Comparison of ENCODE assay signal across 17 cellular contexts in the genomic region with DNA sequence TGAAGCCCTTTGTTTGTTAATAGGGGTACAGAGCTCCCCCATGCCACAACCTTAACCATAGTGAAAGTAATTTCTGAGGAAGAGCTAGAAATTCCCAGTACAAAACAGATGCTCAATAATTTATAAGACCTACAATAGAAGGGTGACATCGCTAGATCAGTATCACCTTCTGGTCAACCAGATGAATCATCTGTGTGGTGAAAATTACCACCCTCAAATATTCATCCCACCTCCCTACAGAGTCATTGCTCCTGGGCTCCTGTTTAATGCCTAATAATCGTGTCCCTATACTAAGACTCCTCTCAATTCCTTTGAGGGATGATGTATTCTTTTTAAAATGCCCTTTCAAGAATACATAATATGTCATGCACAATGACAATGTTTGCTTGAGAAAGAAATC. TPM values are rescaled to one million over a fixed set of nuclear protein-coding genes. Genes with fewer than 3 reads are reported as not detected.
DNase-seq lines count a peak whose midpoint lies in the region; ATAC-seq and TF ChIP-seq lines count a peak whose summit lies in the region.
"Had no signal": no experiment of that assay in that cellular context is flagged by ENCODE, and none has a peak within 500 bp of the region (broad histone marks: within the 10 kb centered on the region; RNA-seq: fewer than 3 reads in every experiment).

No MANE protein-coding gene starts in this region.

- peaks cover 2% of the 10 kb centered on the region; the same call in 1 of the 2 replicates for H3K27me3 ChIP-seq in BE2C
- H3K27me3 ChIP-seq: SJSA1 had no signal

- H3K27me3 Mint-ChIP-seq in activated T-helper 17 cell treated with anti-CD3 and anti-CD28 coated beads, Interleukin-2, amount 50 U/mL, for 72 hours = peaks cover 9% of the 10 kb centered on the region
- peaks cover 10% of the 10 kb centered on the region for H3K27me3 Mint-ChIP-seq in activated CD8-positive, alpha-beta T cell treated with anti-CD3 and anti-CD28 coated beads for 36 hours

- CTCF ChIA-PET in activated CD8-positive, alpha-beta T cell treated with anti-CD3 and anti-CD28 coated beads for 36 hours (lab: Charles Lee) = no interaction called here

- intact Hi-C loops in activated CD8-positive, alpha-beta T cell treated with anti-CD3 and anti-CD28 coated beads for 36 hours (cut with micrococcal nuclease) = no loop called here

- POLR2A ChIA-PET in activated CD8-positive, alpha-beta T cell treated with anti-CD3 and anti-CD28 coated beads for 36 hours (lab: Charles Lee) = no interaction called here

- no peak overlapping the region for H3K4me3 ChIP-seq in BE2C (ENCODE audit: low read depth, low read length)
- H3K4me3 ChIP-seq: mucosa of descending colon, SJSA1 had no signal

- no peaks in the 10 kb centered on the region for H3K4me1 Mint-ChIP-seq in activated T-helper 17 cell treated with anti-CD3 and anti-CD28 coated beads, Interleukin-2, amount 50 U/mL, for 72 hours
- no peaks in the 10 kb centered on the region for H3K4me1 Mint-ChIP-seq in activated CD8-positive, alpha-beta T cell treated with anti-CD3 and anti-CD28 coated beads for 36 hours (ENCODE audit: low read depth)
- H3K4me1 Mint-ChIP-seq: activated naive CD8-positive, alpha-beta T cell treated with anti-CD3 and anti-CD28 coated beads for 36 hours had no signal

- H3K4me3 Mint-ChIP-seq in activated T-helper 17 cell treated with anti-CD3 and anti-CD28 coated beads, Interleukin-2, amount 50 U/mL, for 72 hours = no peak overlapping the region
- no peak overlapping the region for H3K4me3 Mint-ChIP-seq in activated CD8-positive, alpha-beta T cell treated with anti-CD3 and anti-CD28 coated beads for 36 hours
- H3K4me3 Mint-ChIP-seq: activated naive CD8-positive, alpha-beta T cell treated with anti-CD3 and anti-CD28 coated beads for 36 hours; activated T-cell treated with anti-CD3 and anti-CD28 coated beads, Interleukin-2, amount 50 U/mL, for 4 hours had no signal

- no peak overlapping the region for H3K27ac Mint-ChIP-seq in activated T-helper 17 cell treated with anti-CD3 and anti-CD28 coated beads, Interleukin-2, amount 50 U/mL, for 72 hours
- no peak overlapping the region for H3K27ac Mint-ChIP-seq in activated CD8-positive, alpha-beta T cell treated with anti-CD3 and anti-CD28 coated beads for 36 hours
- H3K27ac Mint-ChIP-seq: activated naive CD8-positive, alpha-beta T cell treated with anti-CD3 and anti-CD28 coated beads for 36 hours had no signal

- in situ Hi-C loops in ACHN (cut with HindIII; ENCODE audit: low pct_ligation_motif_present, low pct_unique_long_range_greater_than_20kb, low sequenced_read_pairs) = no loop called here

- H3K9me3 Mint-ChIP-seq in activated T-helper 17 cell treated with anti-CD3 and anti-CD28 coated beads, Interleukin-2, amount 50 U/mL, for 72 hours = no peaks in the 10 kb centered on the region
- H3K9me3 Mint-ChIP-seq in activated CD8-positive, alpha-beta T cell treated with anti-CD3 and anti-CD28 coated beads for 36 hours = no peaks in the 10 kb centered on the region
- H3K9me3 Mint-ChIP-seq: activated naive CD8-positive, alpha-beta T cell treated with anti-CD3 and anti-CD28 coated beads for 36 hours; activated T-cell treated with anti-CD3 and anti-CD28 coated beads, Interleukin-2, amount 50 U/mL, for 4 hours had no signal

- H3K4me1 ChIP-seq in BE2C = no peaks in the 10 kb centered on the region

- H3K36me3 ChIP-seq in BE2C = no peaks in the 10 kb centered on the region
- H3K36me3 ChIP-seq: SJSA1 had no signal

- peak; percentile 61 for DNase-seq in ACHN
- DNase-seq in HT1080 (ENCODE audit: low read depth) = peak; percentile 51
- peak; percentile 31 for DNase-seq in dermis blood vessel endothelial cell
- DNase-seq in myocyte (ENCODE audit: low read depth) = peak; percentile 52
- DNase-seq in activated naive CD4-positive, alpha-beta T cell treated with anti-CD3 and anti-CD28 coated beads, Interleukin-2, amount 50 U/mL, for 16 hours = no peak
- no peak for DNase-seq in BE2C
- DNase-seq in activated CD8-positive, alpha-beta T cell treated with anti-CD3 and anti-CD28 coated beads for 36 hours = no peak
- DNase-seq: activated naive CD8-positive, alpha-beta T cell treated with anti-CD3 and anti-CD28 coated beads for 36 hours; activated T-cell treated with anti-CD3 and anti-CD28 coated beads, Interleukin-2, amount 50 U/mL, for 4 hours; Karpas-422; mucosa of descending colon; NCI-H1436 treated with DMSO at 0.1 percent for 48 hours; NCI-H2227 treated with DMSO at 0.1 percent for 48 hours; stimulated activated naive CD4-positive, alpha-beta T cell had no signal

- no peaks in the 10 kb centered on the region for H3K36me3 Mint-ChIP-seq in activated T-helper 17 cell treated with anti-CD3 and anti-CD28 coated beads, Interleukin-2, amount 50 U/mL, for 72 hours (ENCODE audit: low read depth)
- no peaks in the 10 kb centered on the region for H3K36me3 Mint-ChIP-seq in activated CD8-positive, alpha-beta T cell treated with anti-CD3 and anti-CD28 coated beads for 36 hours (ENCODE audit: low read depth)
- H3K36me3 Mint-ChIP-seq: activated naive CD8-positive, alpha-beta T cell treated with anti-CD3 and anti-CD28 coated beads for 36 hours had no signal

- no peak for ATAC-seq in activated T-helper 17 cell treated with anti-CD3 and anti-CD28 coated beads, Interleukin-2, amount 50 U/mL, for 72 hours (replicated peaks)
- ATAC-seq in activated CD8-positive, alpha-beta T cell treated with anti-CD3 and anti-CD28 coated beads for 36 hours = no peak
- ATAC-seq: activated T-cell treated with anti-CD3 and anti-CD28 coated beads, Interleukin-2, amount 50 U/mL, for 4 hours; mucosa of descending colon had no signal

- TF ChIP-seq CTCF in BE2C (IDR thresholded peaks at IDR 0.05; ENCODE audit: low read depth, low read length) = no peak
- TF ChIP-seq CTCF in activated CD8-positive, alpha-beta T cell treated with anti-CD3 and anti-CD28 coated beads for 36 hours (IDR thresholded peaks at IDR 0.05) = no peak

- H3K9me3 ChIP-seq in BE2C = no peaks in the 10 kb centered on the region
- H3K9me3 ChIP-seq: mucosa of descending colon, SJSA1 had no signal

RNA-seq across cellular contexts. Expression of a gene that starts 10.8 kb away (rescaled TPM):
- total RNA-seq in HT1080 (2014; rRNA removed; shearing (Covaris generic)) = 2.9 and 6.0 TPM in 2 replicates
- 0.77 and 1.4 TPM in 2 replicates for polyA plus RNA-seq in HT1080 (2015; cell fraction: cytosol; rRNA removed)
- 2.1 and 2.5 TPM in 2 replicates for polyA plus RNA-seq in HT1080 (2015; cell fraction: nucleus; rRNA removed)
- total RNA-seq in dermis blood vessel endothelial cell = 140 and 211 TPM in 2 replicates
- 0.03 TPM in 1 of 2 replicates, not detected in the other for total RNA-seq in myocyte
- polyA plus RNA-seq in myocyte (2012) = 0.33 TPM
- not detected for total RNA-seq in activated T-helper 17 cell treated with anti-CD3 and anti-CD28 coated beads, Interleukin-2, amount 50 U/mL, for 72 hours
- polyA plus RNA-seq in BE2C (2012; ENCODE audit: insufficient read depth, insufficient read length, low read depth) = not detected
- not detected for total RNA-seq in activated CD8-positive, alpha-beta T cell treated with anti-CD3 and anti-CD28 coated beads for 36 hours
- total RNA-seq: activated naive CD8-positive, alpha-beta T cell treated with anti-CD3 and anti-CD28 coated beads for 36 hours; SJSA1 had no signal
- polyA plus RNA-seq: BJ had no signal

Comparison
In these comparisons a context has a peak if more than half of its experiments do, and no peak if none do; other contexts are left out.
1. DNase-seq: peak in ACHN (single experiment), HT1080 (single experiment), dermis blood vessel endothelial cell (single experiment) and myocyte (single experiment); none in activated naive CD4-positive, alpha-beta T cell treated with anti-CD3 and anti-CD28 coated beads, Interleukin-2, amount 50 U/mL, for 16 hours (single experiment), BE2C (single experiment) and activated CD8-positive, alpha-beta T cell treated with anti-CD3 and anti-CD28 coated beads for 36 hours (single experiment).
2. RNA of a gene that starts 10.8 kb away (total RNA-seq): 140 to 211 TPM in dermis blood vessel endothelial cell; 2.9 to 6.0 TPM in HT1080, 0.03 TPM in myocyte, not detected in activated T-helper 17 cell treated with anti-CD3 and anti-CD28 coated beads, Interleukin-2, amount 50 U/mL, for 72 hours and not detected in activated CD8-positive, alpha-beta T cell treated with anti-CD3 and anti-CD28 coated beads for 36 hours; every median in the first group is over 10 times any median in the second.